ENCODE assay signal across 19 cellular contexts in genomic region chr2:120702061-120702460, GRCh38. TPM values are rescaled to one million over a fixed set of nuclear protein-coding genes. Genes with fewer than 3 reads are reported as not detected.
"Had no signal": no experiment of that assay in that cellular context is flagged by ENCODE, and none has a peak within 500 bp of the region (broad histone marks: within the 10 kb centered on the region; RNA-seq: fewer than 3 reads in every experiment).

No MANE protein-coding gene starts in this region.

- H3K27me3 ChIP-seq: right atrium auricular region, testis, upper lobe of left lung had no signal

- DNase-seq: activated CD4-positive, alpha-beta T cell treated with anti-CD3 and anti-CD28 coated beads, Interleukin-2, amount 50 U/mL, for 1 hour; activated naive CD4-positive, alpha-beta T cell treated with Interleukin-2 at 50 U/mL for 16 hours; activated T-cell treated with anti-CD3 and anti-CD28 coated beads for 4 hours; cerebellar nuclear complex; effector memory CD4-positive, alpha-beta T cell; left colon; mucosa of descending colon; naive thymus-derived CD4-positive, alpha-beta T cell; nucleus accumbens; stomach; testis; upper lobe of left lung had no signal

- H3K9me3 ChIP-seq: mucosa of descending colon, right atrium auricular region, stomach, testis, upper lobe of left lung had no signal

- H3K4me1 ChIP-seq: right atrium auricular region, stomach, testis, upper lobe of left lung had no signal

- H3K36me3 Mint-ChIP-seq: naive thymus-derived CD4-positive, alpha-beta T cell had no signal

- H3K36me3 ChIP-seq: right atrium auricular region, stomach, upper lobe of left lung had no signal

- ATAC-seq: activated CD4-positive, CD25-positive, alpha-beta regulatory T cell treated with anti-CD3 and anti-CD28 coated beads, Interleukin-2, amount 50 U/mL, for 24 hours; activated T-helper 17 cell treated with anti-CD3 and anti-CD28 coated beads, Interleukin-2, amount 50 U/mL, for 72 hours; left colon; mucosa of descending colon; naive thymus-derived CD4-positive, alpha-beta T cell had no signal

- H3K27ac ChIP-seq: epithelial cell of prostate, right atrium auricular region, stomach, testis, upper lobe of left lung had no signal

- H3K9me3 Mint-ChIP-seq: activated T-helper 17 cell treated with anti-CD3 and anti-CD28 coated beads, Interleukin-2, amount 50 U/mL, for 72 hours; dendritic cell treated with granulocyte-macrophage colony-stimulating factor and Interleukin-4, amounts not matched to agents 40 ng/mL and 50 ng/mL, for 4 days; naive thymus-derived CD4-positive, alpha-beta T cell had no signal

- H3K4me3 Mint-ChIP-seq: activated T-helper 17 cell treated with anti-CD3 and anti-CD28 coated beads, Interleukin-2, amount 50 U/mL, for 72 hours; dendritic cell treated with granulocyte-macrophage colony-stimulating factor and Interleukin-4, amounts not matched to agents 40 ng/mL and 50 ng/mL, for 4 days; naive thymus-derived CD4-positive, alpha-beta T cell had no signal

- H3K4me3 ChIP-seq: mucosa of descending colon, right atrium auricular region, stomach, testis, upper lobe of left lung had no signal

- H3K27ac Mint-ChIP-seq: activated T-helper 17 cell treated with anti-CD3 and anti-CD28 coated beads, Interleukin-2, amount 50 U/mL, for 72 hours; dendritic cell treated with granulocyte-macrophage colony-stimulating factor and Interleukin-4, amounts not matched to agents 40 ng/mL and 50 ng/mL, for 4 days; naive thymus-derived CD4-positive, alpha-beta T cell; progenitor cell of endocrine pancreas had no signal

- H3K4me1 Mint-ChIP-seq: activated T-helper 17 cell treated with anti-CD3 and anti-CD28 coated beads, Interleukin-2, amount 50 U/mL, for 72 hours; naive thymus-derived CD4-positive, alpha-beta T cell had no signal

RNA-seq across cellular contexts. Expression of gene GLI2, which starts 33.6 kb away (rescaled TPM):
- total RNA-seq: activated T-helper 17 cell treated with anti-CD3 and anti-CD28 coated beads, Interleukin-2, amount 50 U/mL, for 72 hours; lung microvascular endothelial cell had no signal
- polyA plus RNA-seq: naive thymus-derived CD4-positive, alpha-beta T cell had no signal
